ENCODE assay signal across 11 cellular contexts in genomic region chr2:37349376-37349775, GRCh38. TPM values are rescaled to one million over a fixed set of nuclear protein-coding genes. Genes with fewer than 3 reads are reported as not detected.
A peak's percentile ranks its signal among the peaks of the same experiment; 100 is the strongest.
DNase-seq lines count a peak whose midpoint lies in the region; ATAC-seq and TF ChIP-seq lines count a peak whose summit lies in the region.
"Had no signal": no experiment of that assay in that cellular context is flagged by ENCODE, and none has a peak within 500 bp of the region (broad histone marks: within the 10 kb centered on the region; RNA-seq: fewer than 3 reads in every experiment).

No MANE protein-coding gene starts in this region.

- peaks cover 4% of the 10 kb centered on the region for H3K27me3 ChIP-seq in HUES48 (ENCODE audit: control insufficient read depth, insufficient read depth, low read length)
- H3K27me3 ChIP-seq: ovary had no signal

- peaks cover 23% of the 10 kb centered on the region for H3K4me1 Mint-ChIP-seq in glutamatergic neuron (ENCODE audit: low read depth, unreplicated experiment)
- H3K4me1 Mint-ChIP-seq in naive thymus-derived CD8-positive, alpha-beta T cell, result peaks cover 4 to 23% (median 5%) of the 10 kb centered on the region in 4 donors

- ATAC-seq in naive thymus-derived CD8-positive, alpha-beta T cell, result no peak
- no peak for ATAC-seq in HG02840 (IDR thresholded peaks at IDR 0.05; ENCODE audit: low FRiP score, unreplicated experiment)
- ATAC-seq: activated CD8-positive, alpha-beta T cell treated with anti-CD3 and anti-CD28 coated beads, Interleukin-2, amount 10 ng/mL, durations not matched to agents 7 days and 5 days; HCT116 had no signal

- DNase-seq in COLO668 (lab: John Stamatoyannopoulos, UW; ENCODE audit: unreplicated experiment) (peak; percentile 71), NCI-H748 (lab: John Stamatoyannopoulos, UW; ENCODE audit: unreplicated experiment) (peak; percentile 92), glutamatergic neuron (no peak), COLO829 (ENCODE audit: low spot score) (no peak)
- DNase-seq in naive thymus-derived CD8-positive, alpha-beta T cell, result no peak
- no peak for DNase-seq in activated CD4-positive, alpha-beta T cell treated with anti-CD3 and anti-CD28 coated beads for 1 hour
- DNase-seq: activated CD8-positive, alpha-beta T cell treated with anti-CD3 and anti-CD28 coated beads, Interleukin-2, amount 10 ng/mL, durations not matched to agents 7 days and 5 days had no signal

- H3K4me1 ChIP-seq in HUES48 (ENCODE audit: control insufficient read depth, insufficient read depth, low read length), result peaks cover 31% of the 10 kb centered on the region

- peaks cover under 1% of the 10 kb centered on the region for H3K9me3 Mint-ChIP-seq in glutamatergic neuron (ENCODE audit: unreplicated experiment)
- no peaks in the 10 kb centered on the region for H3K9me3 Mint-ChIP-seq in naive thymus-derived CD8-positive, alpha-beta T cell

- no peak for TF ChIP-seq CTCF in glutamatergic neuron (IDR thresholded peaks at IDR 0.05; ENCODE audit: partially characterized antibody, unreplicated experiment)

- H3K4me3 ChIP-seq in HUES48 (ENCODE audit: low read depth, low read length), result no peak overlapping the region
- H3K4me3 ChIP-seq: ovary had no signal

- no peaks in the 10 kb centered on the region for H3K9me3 ChIP-seq in HUES48 (ENCODE audit: control insufficient read depth, insufficient read depth, low read length)
- H3K9me3 ChIP-seq: ovary had no signal

- peak overlapping the region; percentile 76 for H3K27ac ChIP-seq in HUES48 (ENCODE audit: low read depth, low read length)
- H3K27ac ChIP-seq: ovary had no signal

- H3K4me3 Mint-ChIP-seq in glutamatergic neuron (ENCODE audit: unreplicated experiment), result no peak overlapping the region
- no peak overlapping the region for H3K4me3 Mint-ChIP-seq in naive thymus-derived CD8-positive, alpha-beta T cell
- H3K4me3 Mint-ChIP-seq: activated CD8-positive, alpha-beta T cell treated with anti-CD3 and anti-CD28 coated beads, Interleukin-2, amount 10 ng/mL, durations not matched to agents 7 days and 5 days had no signal

- H3K36me3 ChIP-seq in HUES48 (ENCODE audit: control insufficient read depth, insufficient read depth, low read length), result no peaks in the 10 kb centered on the region
- H3K36me3 ChIP-seq: ovary had no signal

- no peak overlapping the region for H3K9ac ChIP-seq in HUES48 (ENCODE audit: low read depth, low read length)

- peaks cover 6% of the 10 kb centered on the region for H3K27me3 Mint-ChIP-seq in glutamatergic neuron (ENCODE audit: unreplicated experiment)
- peaks cover 17 to 58% (median 29%) of the 10 kb centered on the region in 5 donors for H3K27me3 Mint-ChIP-seq in naive thymus-derived CD8-positive, alpha-beta T cell

- H3K27ac Mint-ChIP-seq in glutamatergic neuron (ENCODE audit: unreplicated experiment), result peak overlapping the region; percentile 43
- peak overlapping the region in 1 of 10 donors; percentile 24 for H3K27ac Mint-ChIP-seq in naive thymus-derived CD8-positive, alpha-beta T cell
- H3K27ac Mint-ChIP-seq: activated CD8-positive, alpha-beta T cell treated with anti-CD3 and anti-CD28 coated beads, Interleukin-2, amount 10 ng/mL, durations not matched to agents 7 days and 5 days had no signal

- POLR2A ChIA-PET in naive thymus-derived CD8-positive, alpha-beta T cell (lab: Charles Lee), result interaction anchor here (1.1 kb wide), 1 partner anchor 152 kb away, joined by 3 read pairs; no protein-coding TSS in a partner anchor

- no peaks in the 10 kb centered on the region for H3K36me3 Mint-ChIP-seq in glutamatergic neuron (ENCODE audit: unreplicated experiment)
- no peaks in the 10 kb centered on the region for H3K36me3 Mint-ChIP-seq in naive thymus-derived CD8-positive, alpha-beta T cell

RNA-seq across cellular contexts. Expression of gene QPCT, which starts 4.9 kb away (rescaled TPM):
- 7.4 TPM for total RNA-seq in glutamatergic neuron (ENCODE audit: unreplicated experiment)
- under 1 TPM in 1 of 2 experiments, not detected in 1; 0.52 TPM for total RNA-seq in naive thymus-derived CD8-positive, alpha-beta T cell
- under 1 TPM in 2 of 3 donors, not detected in 1; 0.20 to 0.50 TPM for polyA plus RNA-seq in naive thymus-derived CD8-positive, alpha-beta T cell
- total RNA-seq: activated CD8-positive, alpha-beta T cell treated with anti-CD3 and anti-CD28 coated beads, Interleukin-2, amount 10 ng/mL, durations not matched to agents 7 days and 5 days had no signal

RNA-seq across cellular contexts. Expression of gene PRKD3, which starts 24.7 kb away (rescaled TPM):
- 47.9 TPM for total RNA-seq in glutamatergic neuron (ENCODE audit: unreplicated experiment)
- total RNA-seq in naive thymus-derived CD8-positive, alpha-beta T cell, result 10 to 100 TPM; 47.3 to 50.2 TPM
- 10 to 100 TPM; 22.9 to 26.5 (median 25.0) TPM for polyA plus RNA-seq in naive thymus-derived CD8-positive, alpha-beta T cell

Comparison
In these comparisons a context has a peak if more than half of its experiments do, and no peak if none do; other contexts are left out.
1. DNase-seq: peak in COLO668 (single experiment) and NCI-H748 (single experiment); none in glutamatergic neuron (single experiment), naive thymus-derived CD8-positive, alpha-beta T cell (0 of 10), COLO829 (single experiment) and activated CD4-positive, alpha-beta T cell treated with anti-CD3 and anti-CD28 coated beads for 1 hour (single experiment).